1 cellular context compared by ENCODE assay signal in the genomic region with DNA sequence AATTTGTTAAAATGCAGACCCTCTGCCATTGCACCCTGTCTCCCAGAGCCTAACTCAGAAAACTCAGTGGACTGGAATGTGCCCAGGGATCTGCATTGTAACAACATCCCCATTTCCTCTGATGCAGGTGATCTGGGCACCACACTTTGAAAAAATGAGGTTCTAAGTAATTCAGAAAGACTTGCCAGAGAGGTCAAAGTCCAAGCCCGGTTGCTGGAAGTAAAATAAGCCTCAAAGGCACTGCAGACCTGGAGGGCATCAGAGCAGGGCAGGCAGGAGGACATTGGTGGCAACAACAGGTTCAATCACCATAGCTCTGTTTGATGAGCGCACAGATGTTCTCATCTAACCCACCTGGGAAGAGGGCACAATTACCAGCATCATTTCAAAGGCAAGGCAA.
TF ChIP-seq lines count a peak whose summit lies in the region.

No MANE protein-coding gene starts in this region.

TF ChIP-seq in IMR-90, 13 proteins besides CTCF, POLR2A, EP300 and RAD21 (continued from another document):
- TF ChIP-seq, protein P1, sequence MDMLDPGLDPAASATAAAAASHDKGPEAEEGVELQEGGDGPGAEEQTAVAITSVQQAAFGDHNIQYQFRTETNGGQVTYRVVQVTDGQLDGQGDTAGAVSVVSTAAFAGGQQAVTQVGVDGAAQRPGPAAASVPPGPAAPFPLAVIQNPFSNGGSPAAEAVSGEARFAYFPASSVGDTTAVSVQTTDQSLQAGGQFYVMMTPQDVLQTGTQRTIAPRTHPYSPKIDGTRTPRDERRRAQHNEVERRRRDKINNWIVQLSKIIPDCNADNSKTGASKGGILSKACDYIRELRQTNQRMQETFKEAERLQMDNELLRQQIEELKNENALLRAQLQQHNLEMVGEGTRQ (IDR thresholded peaks at IDR 0.05; ENCODE audit: low read depth, low read length), result no peak
- TF ChIP-seq BHLHE40 (IDR thresholded peaks at IDR 0.05; ENCODE audit: low read depth, low read length) (no peak), MAZ (IDR thresholded peaks at IDR 0.05; ENCODE audit: borderline replicate concordance, low read depth, low read length) (no peak)
